Comparison of ENCODE assay signal across 8 cellular contexts in the genomic region with DNA sequence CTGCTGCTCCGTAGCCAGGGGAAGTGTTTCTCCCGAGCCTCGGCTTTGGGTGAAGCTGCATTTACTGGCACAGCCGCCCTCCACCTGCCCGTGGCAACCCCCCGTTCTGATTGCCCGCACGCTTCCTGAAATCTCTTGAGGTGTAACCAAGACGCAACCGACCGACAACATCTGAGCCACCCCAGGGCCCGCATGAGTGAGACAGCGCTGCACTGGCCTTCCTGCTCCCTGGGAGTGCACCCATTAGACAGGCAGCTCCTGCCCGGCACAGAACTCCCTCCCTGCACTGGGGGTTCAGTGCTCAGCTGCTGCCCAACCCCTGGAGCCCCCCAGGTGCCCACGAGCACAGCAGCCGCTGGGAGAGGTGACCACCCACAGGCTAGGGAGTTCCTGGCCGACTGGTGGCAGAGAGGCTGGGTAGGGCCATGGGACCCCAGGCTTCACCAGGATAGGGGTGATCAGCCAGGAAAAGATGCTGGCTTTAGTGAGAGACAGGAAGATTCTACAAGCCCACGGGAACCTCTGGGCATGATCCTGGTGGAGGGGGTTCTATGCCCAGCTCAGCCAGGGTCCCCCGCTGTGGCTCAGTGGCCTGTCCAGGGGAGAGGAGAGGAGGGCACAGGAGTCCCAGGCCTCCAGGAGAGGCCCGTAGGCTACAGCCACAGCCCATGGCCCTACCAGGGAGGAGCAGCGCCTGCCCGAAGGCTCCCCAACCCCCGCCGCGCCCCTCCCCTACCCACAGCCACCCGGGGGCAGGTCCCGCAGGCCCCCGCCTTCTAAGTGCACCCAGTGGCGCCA. TPM values are rescaled to one million over a fixed set of nuclear protein-coding genes. Genes with fewer than 3 reads are reported as not detected.
DNase-seq lines count a peak whose midpoint lies in the region; ATAC-seq and TF ChIP-seq lines count a peak whose summit lies in the region.

No MANE protein-coding gene starts in this region.

- dilution Hi-C loops in mammary epithelial cell (cut with HindIII; ENCODE audit: low sequenced_read_pairs): loop anchor here (5.0 kb wide), 1 partner anchor 49 kb away; the partner anchor contains the start of gene PPP6R2

- H3K27me3 Mint-ChIP-seq in activated naive CD4-positive, alpha-beta T cell treated with anti-CD3 and anti-CD28 coated beads, Interleukin-2, amount 50 U/mL, for 24 hours: peaks cover 14% of the 10 kb centered on the region

- TF ChIP-seq CTCF in mammary epithelial cell (conservative IDR thresholded peaks at IDR 0.05 in 1 of 2, IDR thresholded peaks at IDR 0.05 in 1 of 2; ENCODE audit: extremely low read depth in 1 of 2, insufficient read depth in 1 of 2, low read depth in 1 of 2, low read length in 2 of 2): no peak
- no peak for TF ChIP-seq CTCF in uterus (IDR thresholded peaks at IDR 0.05)

- H3K4me3 ChIP-seq in mammary epithelial cell (replicated peaks in 1 of 3; ENCODE audit: insufficient read depth in 1 of 3, low read depth in 2 of 3, low read length in 3 of 3): peak overlapping the region; percentile 15 to 43 (median 26)
- no peak overlapping the region for H3K4me3 ChIP-seq in mesendoderm (ENCODE audit: low read length)
- peak overlapping the region; percentile 8 to 11 for H3K4me3 ChIP-seq in uterus

- 28% methylated on average over 15 of the region's 29 CpGs for WGBS in mammary epithelial cell (ENCODE audit: low coverage, missing lambda C conversion rate)
- no CpG with 5 or more reads among the region's 29 CpGs for WGBS in mesendoderm (ENCODE audit: extremely low coverage, insufficient coverage, low lambda C conversion rate)

- no peak for TF ChIP-seq POLR2A in uterus (IDR thresholded peaks at IDR 0.05)

- H3K27me3 ChIP-seq in mammary epithelial cell (ENCODE audit: insufficient read depth, low read length) (no peaks in the 10 kb centered on the region), mesendoderm (ENCODE audit: insufficient read depth, low read length, poor library complexity) (no peaks in the 10 kb centered on the region), uterus (no peaks in the 10 kb centered on the region)

- H4K5ac ChIP-seq in mesendoderm (ENCODE audit: low read length): no peak overlapping the region

- peak overlapping the region; percentile 6 for H2BK120ac ChIP-seq in mesendoderm (ENCODE audit: low read depth, low read length)

- H3K18ac ChIP-seq in mesendoderm (ENCODE audit: low read length): peak overlapping the region; percentile 77

- peaks cover 18% of the 10 kb centered on the region for H3K36me3 ChIP-seq in mammary epithelial cell (ENCODE audit: insufficient read depth, low read length)
- H3K36me3 ChIP-seq in mesendoderm (ENCODE audit: control insufficient read depth, insufficient read depth, low read length): peaks cover 2% of the 10 kb centered on the region
- H3K36me3 ChIP-seq in uterus: no peaks in the 10 kb centered on the region

- H3K4me3 Mint-ChIP-seq in activated naive CD4-positive, alpha-beta T cell treated with anti-CD3 and anti-CD28 coated beads, Interleukin-2, amount 50 U/mL, for 24 hours: peak overlapping the region; percentile 39

- H3K27ac Mint-ChIP-seq in activated naive CD4-positive, alpha-beta T cell treated with anti-CD3 and anti-CD28 coated beads, Interleukin-2, amount 50 U/mL, for 24 hours: no peak overlapping the region

- in situ Hi-C loops in mammary epithelial cell (cut with MboI; ENCODE audit: low sequenced_read_pairs in 2 of 2): no loop called here

- H2AK5ac ChIP-seq in mesendoderm (ENCODE audit: low read length): no peak overlapping the region

- no peaks in the 10 kb centered on the region for H3K9me3 Mint-ChIP-seq in activated naive CD4-positive, alpha-beta T cell treated with anti-CD3 and anti-CD28 coated beads, Interleukin-2, amount 50 U/mL, for 24 hours

- peaks cover 28% of the 10 kb centered on the region for H3K79me1 ChIP-seq in mesendoderm (ENCODE audit: low read length)

- no TSS peak for BruUV-seq in mammary epithelial cell (replicated peaks; lab: Mats Ljungman, UMichigan)

- no peak overlapping the region for H4K8ac ChIP-seq in mesendoderm (ENCODE audit: low read depth, low read length)

- H3K23ac ChIP-seq in mesendoderm (ENCODE audit: low read length): no peak overlapping the region

- ATAC-seq in GM21737 (IDR thresholded peaks at IDR 0.05; ENCODE audit: unreplicated experiment) (no peak), HG02588 (IDR thresholded peaks at IDR 0.05; ENCODE audit: unreplicated experiment) (no peak)

- H3K4ac ChIP-seq in mesendoderm (ENCODE audit: low read depth, low read length): no peak overlapping the region

- H3K9ac ChIP-seq in mammary epithelial cell (ENCODE audit: insufficient read depth, low read length) (peak overlapping the region; percentile 28), mesendoderm (ENCODE audit: low read length) (peak overlapping the region; percentile 37)

- no peak overlapping the region for H2BK15ac ChIP-seq in mesendoderm (replicated peaks; ENCODE audit: low read depth)

- H2AFZ ChIP-seq in mammary epithelial cell (ENCODE audit: low read depth, low read length): no peak overlapping the region

- H3K4me1 Mint-ChIP-seq in activated naive CD4-positive, alpha-beta T cell treated with anti-CD3 and anti-CD28 coated beads, Interleukin-2, amount 50 U/mL, for 24 hours: peaks cover 6% of the 10 kb centered on the region

- H3K9me3 ChIP-seq in mammary epithelial cell (replicated peaks; ENCODE audit: insufficient read depth, low read length): no peaks in the 10 kb centered on the region
- no peaks in the 10 kb centered on the region for H3K9me3 ChIP-seq in uterus

- peak overlapping the region; percentile 20 for H2BK5ac ChIP-seq in mesendoderm (ENCODE audit: low read length)

- intact Hi-C loops in mammary epithelial cell (cut with micrococcal nuclease) (loop anchor here (1.0 kb wide), 2 partner anchors 11 to 12 kb away; no protein-coding TSS in a partner anchor), uterus (cut with DNase I; ENCODE audit: low total_unique reads) (no loop called here)

- H3K36me3 Mint-ChIP-seq in activated naive CD4-positive, alpha-beta T cell treated with anti-CD3 and anti-CD28 coated beads, Interleukin-2, amount 50 U/mL, for 24 hours: no peaks in the 10 kb centered on the region

- H3K79me2 ChIP-seq in mammary epithelial cell (ENCODE audit: insufficient read depth, low read length) (peaks cover 100% of the 10 kb centered on the region), mesendoderm (ENCODE audit: control insufficient read depth, insufficient read depth, low read length) (peaks cover 32% of the 10 kb centered on the region)

- no peak for DNase-seq in activated naive CD4-positive, alpha-beta T cell treated with Interleukin-2 at 50 U/mL for 16 hours
- DNase-seq in mammary epithelial cell (no peak), mesendoderm (no peak), uterus (no peak), ureter (ENCODE audit: low spot score) (no peak)

- peak overlapping the region; percentile 32 for H3K27ac ChIP-seq in mammary epithelial cell (ENCODE audit: insufficient read depth, low read depth, low read length)
- peak overlapping the region; percentile 49 for H3K27ac ChIP-seq in mesendoderm (ENCODE audit: low read depth, low read length)
- peak overlapping the region; percentile 78 to 79 for H3K27ac ChIP-seq in uterus

- peak overlapping the region; percentile 76 for H3K56ac ChIP-seq in mesendoderm (ENCODE audit: low read length)

- H3K4me1 ChIP-seq in mammary epithelial cell (ENCODE audit: insufficient read depth, low read length) (peaks cover 44% of the 10 kb centered on the region), mesendoderm (ENCODE audit: control insufficient read depth, low read depth, low read length) (peaks cover 6% of the 10 kb centered on the region), uterus (peaks cover 12 to 49% of the 10 kb centered on the region in 2 donors)

- peaks cover 8% of the 10 kb centered on the region for H4K20me1 ChIP-seq in mammary epithelial cell (ENCODE audit: insufficient read depth, low read length)

- H3K4me2 ChIP-seq in mammary epithelial cell (ENCODE audit: insufficient read depth, low read depth, low read length) (peak overlapping the region; percentile 87), mesendoderm (ENCODE audit: low read length) (peak overlapping the region; percentile 8)

- CTCF ChIA-PET in mammary epithelial cell (lab: Charles Lee; ENCODE audit: low non-redundant PET): interaction anchor here (0.6 kb wide), 1 partner anchor 8 kb away, joined by 8 read pairs; no protein-coding TSS in a partner anchor

RNA-seq across cellular contexts. Expression of gene PLXNB2, which starts 14.6 kb away (rescaled TPM):
- total RNA-seq in mammary epithelial cell (100 to 1,000 TPM; 122 to 240 TPM), uterus (100 to 1,000 TPM in 2 of 4 donors, 10 to 100 TPM in 2; 44.7 to 208 (median 126) TPM), ureter (443 TPM)
- 96.4 TPM for polyA plus RNA-seq in mammary epithelial cell
- 162 TPM for polyA minus RNA-seq in mammary epithelial cell
- polyA plus RNA-seq in mesendoderm (2013, experiment 1 of 2): 34.1 TPM
- polyA plus RNA-seq in mesendoderm (2013, experiment 2 of 2): 33.7 TPM

RNA-seq across cellular contexts. Expression of gene MAPK11, which starts 22.7 kb away (rescaled TPM):
- 10 to 100 TPM in 1 of 2 donors, 1 to 10 TPM in 1; 9.3 to 10.0 TPM for total RNA-seq in mammary epithelial cell
- polyA plus RNA-seq in mammary epithelial cell: 3.4 TPM
- polyA minus RNA-seq in mammary epithelial cell: 4.2 TPM
- 0.42 TPM for polyA plus RNA-seq in mesendoderm (2013, experiment 1 of 2)
- 0.36 TPM for polyA plus RNA-seq in mesendoderm (2013, experiment 2 of 2)
- total RNA-seq in uterus: 10 to 100 TPM in 3 of 4 donors, 1 to 10 TPM in 1; 7.9 to 39.5 (median 22.4) TPM
- 15.4 TPM for total RNA-seq in ureter

RNA-seq across cellular contexts. Expression of gene MAPK12, which starts 31.4 kb away (rescaled TPM):
- total RNA-seq in mammary epithelial cell: 10 to 100 TPM; 11.1 to 11.5 TPM
- polyA plus RNA-seq in mammary epithelial cell: 5.8 TPM
- polyA minus RNA-seq in mammary epithelial cell: 1.1 TPM
- polyA plus RNA-seq in mesendoderm (2013, experiment 1 of 2): 5.1 TPM
- 5.2 TPM for polyA plus RNA-seq in mesendoderm (2013, experiment 2 of 2)
- total RNA-seq in uterus: 10 to 100 TPM; 10.3 to 41.4 (median 28.3) TPM
- 14.1 TPM for total RNA-seq in ureter

RNA-seq across cellular contexts. Expression of gene DENND6B, which starts 34.0 kb away (rescaled TPM):
- 1 to 10 TPM; 2.0 to 3.4 TPM for total RNA-seq in mammary epithelial cell
- 1.2 TPM for polyA plus RNA-seq in mammary epithelial cell
- polyA minus RNA-seq in mammary epithelial cell: 9.9 TPM
- 0.08 TPM for polyA plus RNA-seq in mesendoderm (2013, experiment 1 of 2)
- 0.08 TPM for polyA plus RNA-seq in mesendoderm (2013, experiment 2 of 2)
- total RNA-seq in uterus: 10 to 100 TPM in 1 of 4 donors, 1 to 10 TPM in 3; 2.9 to 15.5 (median 8.0) TPM
- 21.4 TPM for total RNA-seq in ureter

RNA-seq across cellular contexts. Expression of gene HDAC10, which starts 41.8 kb away (rescaled TPM):
- 10 to 100 TPM; 10.7 to 23.6 TPM for total RNA-seq in mammary epithelial cell
- polyA plus RNA-seq in mammary epithelial cell: 8.9 TPM
- polyA minus RNA-seq in mammary epithelial cell: 2.7 TPM
- polyA plus RNA-seq in mesendoderm (2013, experiment 1 of 2): 8.9 TPM
- polyA plus RNA-seq in mesendoderm (2013, experiment 2 of 2): 8.2 TPM
- 10 to 100 TPM in 3 of 4 donors, 1 to 10 TPM in 1; 1.2 to 40.5 (median 20.6) TPM for total RNA-seq in uterus
- total RNA-seq in ureter: 52.4 TPM
